Comparison of ENCODE assay signal across 6 cellular contexts in genomic region chr17:44131372-44131771, GRCh38. TPM values are rescaled to one million over a fixed set of nuclear protein-coding genes. Genes with fewer than 3 reads are reported as not detected.
"Had no signal": no experiment of that assay in that cellular context is flagged by ENCODE, and none has a peak within 500 bp of the region (broad histone marks: within the 10 kb centered on the region; RNA-seq: fewer than 3 reads in every experiment).

No MANE protein-coding gene starts in this region.

RNA-seq across cellular contexts. Expression of gene ASB16, which starts 39.1 kb away (rescaled TPM):
- total RNA-seq: PC-9, RPMI7951, SJCRH30, SJSA1, SK-MEL-5 had no signal
- polyA plus RNA-seq: SK-N-SH had no signal
